In genomic region chr20:31868853-31869672, GRCh38 we compare ENCODE assay signal across 13 cellular contexts. TPM values are rescaled to one million over a fixed set of nuclear protein-coding genes. Genes with fewer than 3 reads are reported as not detected.
DNase-seq lines count a peak whose midpoint lies in the region; ATAC-seq and TF ChIP-seq lines count a peak whose summit lies in the region.
"Had no signal": no experiment of that assay in that cellular context is flagged by ENCODE, and none has a peak within 500 bp of the region (broad histone marks: within the 10 kb centered on the region; RNA-seq: fewer than 3 reads in every experiment).

No MANE protein-coding gene starts in this region.

- ATAC-seq in Panc1 (no peak), GM18858 (IDR thresholded peaks at IDR 0.05; ENCODE audit: unreplicated experiment) (no peak)

- no TSS peak for BruUV-seq in Calu3 (replicated peaks; lab: Mats Ljungman, UMichigan)
- BruUV-seq in Panc1 (replicated peaks; lab: Mats Ljungman, UMichigan): no TSS peak

- CTCF ChIA-PET in Calu3 (lab: Charles Lee) (interaction anchor here (0.6 kb wide), 1 partner anchor 415 kb away, joined by 3 read pairs; no protein-coding TSS in a partner anchor), Panc1 (lab: Charles Lee) (interaction anchor here (0.7 kb wide), 1 partner anchor 17 kb away, joined by 8 read pairs; no protein-coding TSS in a partner anchor)

- H3K36me3 ChIP-seq in Panc1 (ENCODE audit: control insufficient read depth, insufficient read depth, low read length) (no peaks in the 10 kb centered on the region), esophagus muscularis mucosa (no peaks in the 10 kb centered on the region)
- H3K36me3 ChIP-seq: esophagus squamous epithelium had no signal

- TF ChIP-seq CTCF in Calu3 (IDR thresholded peaks at IDR 0.05; ENCODE audit: unreplicated experiment): no peak
- TF ChIP-seq CTCF in Panc1 (IDR thresholded peaks at IDR 0.05): no peak
- TF ChIP-seq CTCF in esophagus muscularis mucosa (IDR thresholded peaks at IDR 0.05): no peak
- no peak for TF ChIP-seq CTCF in progenitor cell of endocrine pancreas (IDR thresholded peaks at IDR 0.05; ENCODE audit: unreplicated experiment)

- TF ChIP-seq EP300 in esophagus muscularis mucosa (IDR thresholded peaks at IDR 0.05): no peak

- H3K27ac ChIP-seq in Panc1 (ENCODE audit: low read length): peak overlapping the region; percentile 52
- peak overlapping the region in 1 of 4 donors; percentile 71 for H3K27ac ChIP-seq in esophagus muscularis mucosa (replicated peaks in 1 of 4)

- H3K4me3 Mint-ChIP-seq in Calu3 (ENCODE audit: low read depth, unreplicated experiment) (peak overlapping the region; percentile 75), progenitor cell of endocrine pancreas (ENCODE audit: low read depth) (peak overlapping the region; percentile 99)

- WGBS in esophagus muscularis mucosa: 75% methylated on average over 10 of the region's 12 CpGs

- POLR2A ChIA-PET in Panc1 (lab: Charles Lee): no interaction called here

- H3K27ac Mint-ChIP-seq in Calu3 (ENCODE audit: unreplicated experiment): peak overlapping the region; percentile 14
- H3K27ac Mint-ChIP-seq in progenitor cell of endocrine pancreas: peak overlapping the region; percentile 95

- H3K4me1 ChIP-seq in Panc1 (ENCODE audit: control insufficient read depth, insufficient read depth, low read length) (no peaks in the 10 kb centered on the region; the same call in 1 of the 2 replicates), esophagus muscularis mucosa (peaks cover 9 to 26% (median 22%) of the 10 kb centered on the region in 4 donors)

- H3K9me3 ChIP-seq in Panc1 (ENCODE audit: control insufficient read depth, insufficient read depth, low read depth, low read length) (no peaks in the 10 kb centered on the region), esophagus muscularis mucosa (no peaks in the 10 kb centered on the region)
- H3K9me3 ChIP-seq: esophagus squamous epithelium had no signal

- intact Hi-C loops in Calu3 (cut with micrococcal nuclease; ENCODE audit: unreplicated experiment) (no loop called here), Panc1 (cut with micrococcal nuclease; ENCODE audit: unreplicated experiment) (no loop called here), esophagus muscularis mucosa (cut with DNase I) (no loop called here)

- H3K4me1 Mint-ChIP-seq in Calu3 (ENCODE audit: low read depth, unreplicated experiment) (peaks cover 10% of the 10 kb centered on the region), progenitor cell of endocrine pancreas (ENCODE audit: low read depth) (peaks cover 15% of the 10 kb centered on the region)

- H3K9me3 Mint-ChIP-seq in Calu3 (ENCODE audit: low read depth, unreplicated experiment) (no peaks in the 10 kb centered on the region), progenitor cell of endocrine pancreas (ENCODE audit: low read depth) (no peaks in the 10 kb centered on the region)

- DNase-seq in Calu3 (no peak), Panc1 (ENCODE audit: low read depth, low spot score) (no peak), esophagus muscularis mucosa (ENCODE audit: extremely low spot score) (no peak), progenitor cell of endocrine pancreas (ENCODE audit: low spot score, unreplicated experiment) (no peak), NCI-H345 treated with DMSO at 0.1 percent for 48 hours (lab: John Stamatoyannopoulos, UW; ENCODE audit: unreplicated experiment) (no peak), NCI-H1694 treated with DMSO at 0.1 percent for 48 hours (lab: John Stamatoyannopoulos, UW) (no peak)
- no peak for DNase-seq in stimulated activated CD4-positive, alpha-beta T cell treated with anti-CD3 and anti-CD28 coated beads, Interleukin-1b, Interleukin-23, amount 100 ng/mL, for 48 hours
- DNase-seq: esophagus squamous epithelium; GDM1; NCI-H1436 treated with DMSO at 0.1 percent for 48 hours; PC-3; stimulated activated naive CD4-positive, alpha-beta T cell treated with Interleukin-2 at 50 U/mL for 16 hours had no signal

- H3K4me3 ChIP-seq in Panc1 (ENCODE audit: low read depth in 2 of 2, low read length in 2 of 2) (peak overlapping the region; percentile 52 to 66; a peak in 2 of 4 replicates), esophagus muscularis mucosa (peak overlapping the region; percentile 60 to 89 (median 84))

- no peak for TF ChIP-seq POLR2A in esophagus muscularis mucosa (IDR thresholded peaks at IDR 0.05; ENCODE audit: low read depth)

- H3K27me3 Mint-ChIP-seq in Calu3 (ENCODE audit: unreplicated experiment) (no peaks in the 10 kb centered on the region), progenitor cell of endocrine pancreas (peaks cover 7% of the 10 kb centered on the region)

- in situ Hi-C loops in Panc1 (cut with HindIII; ENCODE audit: low pct_unique_long_range_greater_than_20kb, low sequenced_read_pairs): no loop called here

- H3K36me3 Mint-ChIP-seq in Calu3 (ENCODE audit: insufficient read depth, unreplicated experiment): peaks cover 13% of the 10 kb centered on the region
- H3K36me3 Mint-ChIP-seq in progenitor cell of endocrine pancreas (ENCODE audit: insufficient read depth): no peaks in the 10 kb centered on the region

- H3K27me3 ChIP-seq in Panc1 (ENCODE audit: control insufficient read depth, insufficient read depth, low read length) (peaks cover 3% of the 10 kb centered on the region; the same call in 1 of the 2 replicates), esophagus muscularis mucosa (no peaks in the 10 kb centered on the region)

RNA-seq across cellular contexts. Expression of gene DUSP15, which starts 1.3 kb away (rescaled TPM):
- total RNA-seq in Calu3 (2022) (0.47 TPM in 1 of 2 replicates, not detected in the other), Panc1 (2021; ENCODE audit: unreplicated experiment) (23.6 TPM), esophagus muscularis mucosa (1 to 10 TPM in 3 of 4 donors, under 1 TPM in 1; 0.83 to 5.1 (median 3.8) TPM), progenitor cell of endocrine pancreas (13.2 and 14.9 TPM in 2 replicates)
- 16.1 TPM for polyA plus RNA-seq in Panc1 (2012; ENCODE audit: insufficient read length)
- total RNA-seq: PC-3 had no signal

RNA-seq across cellular contexts. Expression of gene TTLL9, which starts 1.4 kb away (rescaled TPM):
- not detected in 2 replicates for total RNA-seq in Calu3 (2022)
- 2.1 TPM for total RNA-seq in Panc1 (2021; ENCODE audit: unreplicated experiment)
- polyA plus RNA-seq in Panc1 (2012; ENCODE audit: insufficient read length): 3.1 TPM
- total RNA-seq in esophagus muscularis mucosa: under 1 TPM in 2 of 4 donors, not detected in 2; 0.17 to 0.34 TPM
- 2.4 TPM in 2 replicates for total RNA-seq in progenitor cell of endocrine pancreas
- total RNA-seq: PC-3 had no signal

RNA-seq across cellular contexts. Expression of gene FOXS1, which starts 23.7 kb away (rescaled TPM):
- total RNA-seq in Calu3 (2022): not detected in 2 replicates
- total RNA-seq in Panc1 (2021; ENCODE audit: unreplicated experiment): 6.3 TPM
- 6.0 TPM for polyA plus RNA-seq in Panc1 (2012; ENCODE audit: insufficient read length)
- total RNA-seq in esophagus muscularis mucosa: 1 to 10 TPM in 1 of 4 donors, under 1 TPM in 3; 0.50 to 3.4 (median 0.87) TPM
- not detected in 2 replicates for total RNA-seq in progenitor cell of endocrine pancreas
- total RNA-seq: PC-3 had no signal

RNA-seq across cellular contexts. Expression of gene MYLK2, which starts 49.9 kb away (rescaled TPM):
- total RNA-seq in Calu3 (2022): 1.3 and 1.5 TPM in 2 replicates
- total RNA-seq in Panc1 (2021; ENCODE audit: unreplicated experiment): 0.87 TPM
- 0.15 TPM for polyA plus RNA-seq in Panc1 (2012; ENCODE audit: insufficient read length)
- under 1 TPM in 3 of 4 donors, not detected in 1; 0.33 to 0.65 (median 0.52) TPM for total RNA-seq in esophagus muscularis mucosa
- total RNA-seq in progenitor cell of endocrine pancreas: 0.38 and 0.42 TPM in 2 replicates
